In the genomic region with DNA sequence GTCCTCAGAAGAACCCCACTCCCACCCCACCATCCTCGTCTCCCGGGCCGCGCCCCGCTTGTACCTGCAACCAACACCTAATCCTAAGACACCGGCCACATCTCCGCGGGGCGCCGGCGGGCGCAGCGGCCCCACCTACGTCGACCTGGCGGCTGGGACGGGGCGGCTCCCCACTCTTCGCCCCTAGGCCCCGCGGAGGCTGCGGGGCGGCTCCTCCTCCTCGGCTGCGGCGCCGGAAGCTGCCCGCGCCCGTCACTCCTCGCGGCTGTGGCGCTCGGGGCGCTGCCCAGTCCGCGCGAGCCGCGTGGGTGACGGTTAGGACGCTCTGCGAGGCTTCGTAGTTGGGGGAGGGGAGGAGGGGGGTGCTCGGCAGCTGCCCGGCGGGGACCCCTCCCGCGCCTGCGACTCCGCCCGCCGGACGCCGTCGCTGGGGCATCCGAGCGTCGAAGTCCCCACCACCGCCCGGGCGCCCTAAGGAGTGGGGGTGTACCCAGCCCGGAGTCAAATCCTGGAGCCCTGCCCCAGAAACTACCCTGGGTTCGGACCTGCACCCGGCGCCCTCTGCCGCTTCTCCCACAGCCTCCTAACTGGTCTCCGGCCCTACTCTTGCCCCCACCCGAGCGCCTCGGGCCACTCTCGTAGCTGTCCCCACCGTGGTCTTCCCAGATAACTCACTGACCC, we compare ENCODE assay signal across 9 cellular contexts. TPM values are rescaled to one million over a fixed set of nuclear protein-coding genes. Genes with fewer than 3 reads are reported as not detected.
DNase-seq lines count a peak whose midpoint lies in the region; ATAC-seq and TF ChIP-seq lines count a peak whose summit lies in the region.
"Had no signal": no experiment of that assay in that cellular context is flagged by ENCODE, and none has a peak within 500 bp of the region (broad histone marks: within the 10 kb centered on the region; RNA-seq: fewer than 3 reads in every experiment).

A gene (minus strand): TSS at position 241 of the 681 bp plus-strand sequence. CDS start 17,934 bp downstream, outside the sequence.

- peak within 1 kb of the TSS in 1 of 2 donors; percentile 26 for H3K9ac ChIP-seq in colonic mucosa (ENCODE audit: low read depth in 2 of 2, low read length in 2 of 2)

- H3K27ac Mint-ChIP-seq in HFFc6: no peak within 1 kb of the TSS; the same call in 1 of the 2 replicates

- peak within 1 kb of the TSS; percentile 69 for H3K4me3 Mint-ChIP-seq in HFFc6

- no peak for TF ChIP-seq CTCF in AG04449 (IDR thresholded peaks at IDR 0.05; ENCODE audit: insufficient read depth, low read length, missing control alignments)
- TF ChIP-seq CTCF in HFFc6 (IDR thresholded peaks at IDR 0.05): no peak
- no peak for TF ChIP-seq CTCF in colonic mucosa (IDR thresholded peaks at IDR 0.05)

- H3K4me1 Mint-ChIP-seq in HFFc6 (ENCODE audit: low read depth): peaks cover 4% of the 10 kb centered on the region; the same call in 1 of the 2 replicates

- H3K4me3 ChIP-seq in AG04449 (ENCODE audit: low read depth, low read length) (peak within 1 kb of the TSS; percentile 48), colonic mucosa (peak within 1 kb of the TSS; percentile 44)

- intact Hi-C loops in colonic mucosa (cut with DNase I): no loop called here

- no peaks in the 10 kb centered on the region for H3K4me1 ChIP-seq in colonic mucosa
- H3K4me1 ChIP-seq: adrenal gland had no signal

- POLR2A ChIA-PET in AG04449 (lab: Yijun Ruan, JAX): no interaction called here

- no peak within 1 kb of the TSS for H3K27ac ChIP-seq in colonic mucosa
- H3K27ac ChIP-seq: adrenal gland had no signal

- DNase-seq in AG04449 (ENCODE audit: low read depth, low spot score) (no peak), HFFc6 (no peak), colonic mucosa (peak; percentile 18), myocyte (ENCODE audit: low read depth) (peak; percentile 6), NCI-H524 (lab: John Stamatoyannopoulos, UW) (no peak)

- H3K36me3 Mint-ChIP-seq in HFFc6 (ENCODE audit: low read depth): no peaks in the 10 kb centered on the region

- H3K27me3 ChIP-seq in colonic mucosa: no peaks in the 10 kb centered on the region

- no peak for ATAC-seq in activated CD4-positive, CD25-positive, alpha-beta regulatory T cell treated with anti-CD3 and anti-CD28 coated beads, Interleukin-2, amount 50 U/mL, for 24 hours
- no peak for ATAC-seq in GM21619 (IDR thresholded peaks at IDR 0.05; ENCODE audit: unreplicated experiment)
- ATAC-seq in HG02885 (IDR thresholded peaks at IDR 0.05; ENCODE audit: poor library complexity, unreplicated experiment): no peak

- H3K36me3 ChIP-seq in colonic mucosa: no peaks in the 10 kb centered on the region
- H3K36me3 ChIP-seq: adrenal gland had no signal

- peaks cover 18% of the 10 kb centered on the region for H3K27me3 Mint-ChIP-seq in HFFc6 (ENCODE audit: insufficient read depth)

- no peaks in the 10 kb centered on the region for H3K9me3 Mint-ChIP-seq in HFFc6

- CTCF ChIA-PET in AG04449 (lab: Yijun Ruan, JAX): interaction anchor here (1.6 to 3.4 kb wide), 4 partner anchors 9 to 241 kb away, joined by 4 to 17 read pairs (median 10); a partner anchor contains a TSS

- H3K9me3 ChIP-seq in colonic mucosa: no peaks in the 10 kb centered on the region
- H3K9me3 ChIP-seq: adrenal gland had no signal

RNA-seq across cellular contexts. Expression of the gene that starts here (rescaled TPM):
- under 1 TPM in 1 of 6 experiments, not detected in 5; 0.05 TPM for total RNA-seq in HFFc6 (2021; fragmentation: NEBNext Ultra II Directional; extraction: Animal tissue kit (Norgen Biotek cat#: 25700))
- total RNA-seq in colonic mucosa: not detected
- total RNA-seq in myocyte: not detected in 2 replicates
- not detected for polyA plus RNA-seq in myocyte (2012)

Comparison
In these comparisons a context has a peak if more than half of its experiments do, and no peak if none do; other contexts are left out.
1. Peak in DNase-seq and H3K4me3 ChIP-seq in colonic mucosa; RNA of the gene not detected or under 1 TPM.
2. Peak in DNase-seq in myocyte; RNA of the gene not detected or under 1 TPM.